In the genomic region with DNA sequence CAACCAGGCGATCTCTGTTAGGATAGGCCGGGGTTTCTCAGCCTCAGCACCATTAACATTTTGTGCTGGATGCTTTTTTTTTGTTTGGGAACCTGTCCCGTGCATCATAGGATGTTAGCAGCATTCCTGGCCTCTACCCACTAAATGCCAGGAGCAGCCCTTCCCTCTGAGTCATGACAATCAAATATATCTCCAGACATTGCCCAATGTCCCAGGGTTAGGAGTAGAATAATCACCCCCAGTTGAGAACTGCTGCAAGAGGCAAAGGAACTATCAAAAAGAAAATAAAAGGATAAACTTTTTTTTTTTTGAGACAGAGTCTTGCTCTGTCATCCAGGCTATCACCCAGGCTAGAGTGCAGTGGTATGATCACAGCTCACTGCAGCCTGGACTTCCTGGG, we compare ENCODE assay signal across 15 cellular contexts.
A peak's percentile ranks its signal among the peaks of the same experiment; 100 is the strongest.
DNase-seq lines count a peak whose midpoint lies in the region; TF ChIP-seq lines count a peak whose summit lies in the region.
"Had no signal": no experiment of that assay in that cellular context is flagged by ENCODE, and none has a peak within 500 bp of the region (broad histone marks: within the 10 kb centered on the region; RNA-seq: fewer than 3 reads in every experiment).

No MANE protein-coding gene starts in this region.

- TF ChIP-seq CTCF in brain microvascular endothelial cell (IDR thresholded peaks at IDR 0.05; ENCODE audit: low read depth, low read length, missing control alignments) (no peak), kidney epithelial cell (IDR thresholded peaks at IDR 0.05; ENCODE audit: insufficient read depth, low read length, poor library complexity, severe bottlenecking) (no peak), mesothelial cell of epicardium (IDR thresholded peaks at IDR 0.05; ENCODE audit: unreplicated experiment) (no peak)

- H3K4me3 Mint-ChIP-seq in mesothelial cell of epicardium: no peak overlapping the region
- H3K4me3 Mint-ChIP-seq: activated T-cell treated with anti-CD3 and anti-CD28 coated beads, Interleukin-2, amount 50 U/mL, for 4 hours; CD4-positive, CD25-positive, alpha-beta regulatory T cell; stimulated activated naive B cell treated with anti-CD40 and anti-IgM and Interleukin-4, amounts not matched to agents 10 μg/mL and 1 μg/mL and 100 μg/mL, for 72 hours had no signal

- no peaks in the 10 kb centered on the region for H3K9me3 Mint-ChIP-seq in mesothelial cell of epicardium
- H3K9me3 Mint-ChIP-seq: activated T-cell treated with anti-CD3 and anti-CD28 coated beads, Interleukin-2, amount 50 U/mL, for 4 hours; CD4-positive, CD25-positive, alpha-beta regulatory T cell had no signal

- H3K27ac Mint-ChIP-seq in mesothelial cell of epicardium: no peak overlapping the region
- H3K27ac Mint-ChIP-seq: stimulated activated naive B cell treated with anti-CD40 and anti-IgM and Interleukin-4, amounts not matched to agents 10 μg/mL and 1 μg/mL and 100 μg/mL, for 72 hours had no signal

- H3K36me3 ChIP-seq in brain microvascular endothelial cell (replicated peaks) (no peaks in the 10 kb centered on the region), kidney epithelial cell (ENCODE audit: control insufficient read depth, insufficient read depth, low read length) (no peaks in the 10 kb centered on the region)

- DNase-seq in AG08396 (ENCODE audit: low spot score): peak; percentile 55
- peak; percentile 92 for DNase-seq in HT1080 (ENCODE audit: low read depth)
- peak; percentile 9 for DNase-seq in brain microvascular endothelial cell
- DNase-seq in kidney epithelial cell (ENCODE audit: low read depth): peak; percentile 19
- no peak for DNase-seq in posterior vena cava (ENCODE audit: low spot score)
- no peak for DNase-seq in NCI-H524 treated with DMSO at 0.1 percent for 48 hours (lab: John Stamatoyannopoulos, UW)
- DNase-seq in COLO668 (lab: John Stamatoyannopoulos, UW; ENCODE audit: unreplicated experiment): no peak
- DNase-seq in mesothelial cell of epicardium (ENCODE audit: low spot score in 2 of 2, unreplicated experiment in 2 of 2): no peak
- DNase-seq: activated CD4-positive, alpha-beta T cell treated with anti-CD3 and anti-CD28 coated beads for 1 hour; activated T-cell treated with anti-CD3 and anti-CD28 coated beads, Interleukin-2, amount 50 U/mL, for 4 hours; CD4-positive, CD25-positive, alpha-beta regulatory T cell; effector CD8-positive, alpha-beta T cell; NCI-H774; stimulated activated naive B cell treated with anti-CD40 and anti-IgM and Interleukin-4, amounts not matched to agents 10 μg/mL and 1 μg/mL and 100 μg/mL, for 72 hours had no signal

- H3K27me3 Mint-ChIP-seq in mesothelial cell of epicardium (ENCODE audit: low read depth): no peaks in the 10 kb centered on the region
- H3K27me3 Mint-ChIP-seq: CD4-positive, CD25-positive, alpha-beta regulatory T cell; stimulated activated naive B cell treated with anti-CD40 and anti-IgM and Interleukin-4, amounts not matched to agents 10 μg/mL and 1 μg/mL and 100 μg/mL, for 72 hours had no signal

- no peaks in the 10 kb centered on the region for H3K4me1 Mint-ChIP-seq in mesothelial cell of epicardium
- H3K4me1 Mint-ChIP-seq: CD4-positive, CD25-positive, alpha-beta regulatory T cell; stimulated activated naive B cell treated with anti-CD40 and anti-IgM and Interleukin-4, amounts not matched to agents 10 μg/mL and 1 μg/mL and 100 μg/mL, for 72 hours had no signal

- H3K27ac ChIP-seq in brain microvascular endothelial cell: no peak overlapping the region
- H3K27ac ChIP-seq: parathyroid adenoma had no signal

- intact Hi-C loops in posterior vena cava (cut with DNase I): no loop called here

- H3K27me3 ChIP-seq in brain microvascular endothelial cell (replicated peaks): no peaks in the 10 kb centered on the region
- H3K27me3 ChIP-seq in kidney epithelial cell (ENCODE audit: control insufficient read depth, insufficient read depth, low read length): no peaks in the 10 kb centered on the region

- H3K36me3 Mint-ChIP-seq in mesothelial cell of epicardium: peaks cover 14% of the 10 kb centered on the region

- in situ Hi-C loops in brain microvascular endothelial cell (cut with HindIII; ENCODE audit: low pct_ligation_motif_present, low sequenced_read_pairs): no loop called here

- H3K4me3 ChIP-seq in brain microvascular endothelial cell (ENCODE audit: low read depth, low read length): no peak overlapping the region
- H3K4me3 ChIP-seq in kidney epithelial cell (ENCODE audit: low read depth, low read length): no peak overlapping the region

Comparison
In these comparisons a context has a peak if more than half of its experiments do, and no peak if none do; other contexts are left out.
1. DNase-seq: peak in AG08396 (single experiment), HT1080 (single experiment), brain microvascular endothelial cell (single experiment) and kidney epithelial cell (single experiment); none in posterior vena cava (single experiment), NCI-H524 treated with DMSO at 0.1 percent for 48 hours (single experiment), COLO668 (single experiment) and mesothelial cell of epicardium (0 of 2).